ENCODE assay signal across 1 cellular context in genomic region chr2:128984066-128984465, GRCh38.
A peak's percentile ranks its signal among the peaks of the same experiment; 100 is the strongest.
TF ChIP-seq lines count a peak whose summit lies in the region.

No MANE protein-coding gene starts in this region.

TF ChIP-seq in K562, 482 proteins besides CTCF, POLR2A, EP300 and RAD21:
- TF ChIP-seq RBFOX2 (IDR thresholded peaks at IDR 0.05; ENCODE audit: low read depth, low read length), result no peak
- TF ChIP-seq RBM25 (IDR thresholded peaks at IDR 0.05; ENCODE audit: low read depth, low read length, severe bottlenecking), result peak; percentile 61
TF ChIP-seq in K562: peak in this region for 1.
